ENCODE assay signal across 23 cellular contexts in the genomic region with DNA sequence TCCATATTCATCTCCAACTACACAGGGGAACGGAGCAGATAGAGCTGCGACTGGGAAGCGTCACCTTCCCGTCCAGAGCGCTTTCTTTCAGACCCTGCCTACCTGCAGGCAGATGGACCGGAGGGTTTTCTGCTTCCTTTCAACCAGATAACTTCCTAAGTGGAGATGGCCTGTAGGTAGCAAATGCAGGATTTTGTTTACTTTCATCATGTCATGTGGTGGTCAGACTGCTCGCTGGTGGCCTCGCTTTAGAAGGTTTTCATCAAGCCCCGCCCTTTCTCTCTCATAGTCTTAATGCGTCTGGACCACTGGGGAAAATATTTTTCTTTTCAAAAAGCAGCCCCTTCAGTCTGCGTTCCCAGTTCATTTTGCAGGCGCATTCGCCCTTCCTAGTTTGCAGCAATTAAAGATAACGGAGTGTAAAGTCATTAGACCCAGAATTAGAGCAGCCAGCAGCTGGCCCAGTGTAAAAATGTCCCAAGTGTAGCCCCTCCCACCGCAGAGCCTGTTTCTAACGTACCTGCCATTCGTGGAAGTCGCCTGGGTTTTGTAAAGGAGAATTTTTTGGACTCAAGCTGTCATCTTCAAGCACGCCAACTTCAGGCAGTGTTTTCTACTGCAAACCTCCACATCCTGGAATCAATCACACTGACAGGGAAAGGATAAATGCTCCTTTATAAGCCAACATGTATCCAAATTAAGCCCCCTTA.
DNase-seq lines count a peak whose midpoint lies in the region; ATAC-seq, FAIRE-seq and TF ChIP-seq lines count a peak whose summit lies in the region.
"Had no signal": no experiment of that assay in that cellular context is flagged by ENCODE, and none has a peak within 500 bp of the region (broad histone marks: within the 10 kb centered on the region; RNA-seq: fewer than 3 reads in every experiment).

No MANE protein-coding gene starts in this region.

- no peak overlapping the region for H4K5ac ChIP-seq in IMR-90 (ENCODE audit: low read depth, low read length)

- BruUV-seq in IMR-90 (replicated peaks; lab: Mats Ljungman, UMichigan) = no TSS peak

- no peak overlapping the region for H4K8ac ChIP-seq in IMR-90 (ENCODE audit: low read depth in 2 of 2, low read length in 2 of 2)

- H3K9me3 ChIP-seq in IMR-90 (ENCODE audit: control insufficient read depth, insufficient read depth, low read length) (no peaks in the 10 kb centered on the region), heart left ventricle (no peaks in the 10 kb centered on the region), pancreas (no peaks in the 10 kb centered on the region), testis (no peaks in the 10 kb centered on the region)
- H3K9me3 ChIP-seq: ascending aorta, lower lobe of right lung had no signal

- POLR2A ChIA-PET in IMR-90 (lab: Charles Lee; ENCODE audit: unreplicated experiment) = no interaction called here

- ATAC-seq in IMR-90 (ENCODE audit: low read depth) = no peak
- ATAC-seq in heart left ventricle = peak in 1 of 4 donors; percentile 25
- no peak for ATAC-seq in pancreas
- ATAC-seq in GM19463 (IDR thresholded peaks at IDR 0.05; ENCODE audit: unreplicated experiment) = no peak
- ATAC-seq: lower lobe of right lung, natural killer cell had no signal

- H3K4me2 ChIP-seq in IMR-90 (ENCODE audit: low read depth, low read length) = no peak overlapping the region

- H3K27ac ChIP-seq in IMR-90 (ENCODE audit: insufficient read depth, low read length) (no peak overlapping the region), heart left ventricle (peak overlapping the region in 7 of 12 donors; percentile 11 to 64 (median 27)), pancreas (no peak overlapping the region), testis (no peak overlapping the region)
- H3K27ac ChIP-seq: 22Rv1, ascending aorta, epithelial cell of prostate, lower lobe of right lung had no signal

- H3K36me3 ChIP-seq in IMR-90 (ENCODE audit: control insufficient read depth, insufficient read depth, low read length) (peaks cover 30% of the 10 kb centered on the region), heart left ventricle (peaks cover 0 to 49% (median 34%) of the 10 kb centered on the region in 9 donors), pancreas (peaks cover 0 to 5% (median 0%) of the 10 kb centered on the region in 3 donors), testis (ENCODE audit: low read depth, missing control alignments) (no peaks in the 10 kb centered on the region)

- H2BK120ac ChIP-seq in IMR-90 (ENCODE audit: low read depth, low read length) = no peak overlapping the region

- intact Hi-C loops in IMR-90 (cut with micrococcal nuclease) = no loop called here
- intact Hi-C loops in heart left ventricle (cut with DNase I) = loop anchor here in 2 of 10 donors (5.0 kb wide), 1 partner anchor 67 kb away; the partner anchor contains the start of gene TESC (in 2 of the 2)
- intact Hi-C loops in pancreas (cut with DNase I) = no loop called here
- intact Hi-C loops in testis (cut with DNase I; ENCODE audit: low total_unique reads) = no loop called here

- H3K18ac ChIP-seq in IMR-90 (ENCODE audit: low read depth, low read length) = no peak overlapping the region

- H2AFZ ChIP-seq in IMR-90 (replicated peaks; ENCODE audit: low read length, poor library complexity) = no peak overlapping the region

- no peak overlapping the region for H3K9ac ChIP-seq in IMR-90 (ENCODE audit: low read depth, low read length)

- H2AK9ac ChIP-seq in IMR-90 (replicated peaks; ENCODE audit: low read depth, low read length, poor library complexity) = peak overlapping the region; percentile 29

- no peak overlapping the region for H3K23ac ChIP-seq in IMR-90 (ENCODE audit: low read depth, low read length)

- in situ Hi-C loops in IMR-90 (cut with MboI; ENCODE audit: low sequenced_read_pairs) = loop anchor here (25.0 kb wide), 1 partner anchor 807 kb away; no protein-coding TSS in a partner anchor

- H3K56ac ChIP-seq in IMR-90 (ENCODE audit: extremely low read depth, insufficient read depth, low read length) = no peak overlapping the region

- no peak for TF ChIP-seq POLR2A in IMR-90 (IDR thresholded peaks at IDR 0.05; ENCODE audit: low read depth, low read length)
- TF ChIP-seq POLR2A in heart left ventricle (IDR thresholded peaks at IDR 0.05) = no peak
- no peak for TF ChIP-seq POLR2A in testis (IDR thresholded peaks at IDR 0.05)

- dilution Hi-C loops in IMR-90 (cut with HindIII; ENCODE audit: low sequenced_read_pairs, unreplicated experiment) = no loop called here

- H3K4me3 ChIP-seq in IMR-90 (ENCODE audit: insufficient read depth, low read depth, low read length) (no peak overlapping the region), heart left ventricle (peak overlapping the region in 2 of 12 donors; percentile 5 to 11), pancreas (no peak overlapping the region), testis (no peak overlapping the region)
- H3K4me3 ChIP-seq: ascending aorta, lower lobe of right lung had no signal

- H3K27me3 ChIP-seq in IMR-90 (ENCODE audit: control insufficient read depth, insufficient read depth, low read length) = peaks cover 7% of the 10 kb centered on the region; the same call in 1 of the 2 replicates
- peaks cover 0 to 7% (median 0%) of the 10 kb centered on the region in 9 donors for H3K27me3 ChIP-seq in heart left ventricle
- H3K27me3 ChIP-seq in pancreas = no peaks in the 10 kb centered on the region
- H3K27me3 ChIP-seq in testis = no peaks in the 10 kb centered on the region

- no peaks in the 10 kb centered on the region for H3K9me1 ChIP-seq in IMR-90 (ENCODE audit: insufficient read depth, low read length)

- H4K20me1 ChIP-seq in IMR-90 (ENCODE audit: insufficient read depth, low read length) = peaks cover 10% of the 10 kb centered on the region

- H3K4ac ChIP-seq in IMR-90 (ENCODE audit: low read depth, low read length) = no peak overlapping the region

- H3K14ac ChIP-seq in IMR-90 (replicated peaks; ENCODE audit: low read depth, low read length) = no peak overlapping the region

- peaks cover 0 to 6% of the 10 kb centered on the region in 2 experiments; a peak in 1 of 4 replicates for H3K79me1 ChIP-seq in IMR-90 (ENCODE audit: low read depth in 1 of 2, low read length in 2 of 2)

- 96% methylated on average over 5 of the region's 19 CpGs; no CpG with 5 or more reads in 1 of the 2 experiments for WGBS in IMR-90 (ENCODE audit: extremely low coverage in 2 of 2, insufficient read length in 1 of 2), 2 experiments
- WGBS in heart left ventricle, 4 donors = 47 to 68% (median 57%) methylated on average over 19 of the region's 19 CpGs
- 37 to 49% methylated on average over 19 of the region's 19 CpGs for WGBS in pancreas, 2 donors
- 87% methylated on average over 19 of the region's 19 CpGs for WGBS in testis, 2 donors

- DNase-seq in NCI-H1105 treated with DMSO at 0.1 percent for 48 hours (lab: John Stamatoyannopoulos, UW) = peak; percentile 29
- DNase-seq in NCI-H1105 (lab: John Stamatoyannopoulos, UW) = no peak
- DNase-seq in IMR-90 = no peak
- DNase-seq in heart left ventricle = peak in 2 of 5 donors; percentile 22
- DNase-seq in pancreas = peak in 4 of 6 donors; percentile 17 to 69 (median 53)
- DNase-seq in NCI-H2107 treated with DMSO at 0.1 percent for 48 hours (lab: John Stamatoyannopoulos, UW; ENCODE audit: unreplicated experiment) = no peak
- DNase-seq in testis = no peak
- DNase-seq: activated CD4-positive, alpha-beta memory T cell treated with anti-CD3 and anti-CD28 coated beads, Interleukin-2, amount 10 ng/mL, durations not matched to agents 7 days and 5 days; activated CD4-positive, alpha-beta T cell treated with anti-CD3 and anti-CD28 coated beads for 1 hour; activated naive CD8-positive, alpha-beta T cell treated with anti-CD3 and anti-CD28 coated beads, Interleukin-2, amount 10 ng/mL, durations not matched to agents 7 days and 5 days; lower lobe of right lung; natural killer cell; NCI-H1694 treated with DMSO at 0.1 percent for 48 hours; NCI-H526 treated with DMSO at 0.1 percent for 48 hours; stimulated activated CD4-positive, alpha-beta T cell treated with anti-CD3 and anti-CD28 coated beads, Interleukin-2, amount 100 ng/mL, for 48 hours had no signal

- no peak overlapping the region for H4K91ac ChIP-seq in IMR-90 (ENCODE audit: insufficient read depth, low read depth, low read length)

- no peak for TF ChIP-seq CTCF in IMR-90 (conservative IDR thresholded peaks at IDR 0.05; ENCODE audit: low read depth, low read length)
- TF ChIP-seq CTCF in heart left ventricle (IDR thresholded peaks at IDR 0.05) = no peak
- TF ChIP-seq CTCF in pancreas (IDR thresholded peaks at IDR 0.05) = no peak
- TF ChIP-seq CTCF in testis (IDR thresholded peaks at IDR 0.05) = no peak

- H2BK5ac ChIP-seq in IMR-90 (ENCODE audit: low read depth, low read length, poor library complexity, severe bottlenecking) = no peak overlapping the region

- H3K4me1 ChIP-seq in IMR-90 (ENCODE audit: control insufficient read depth, insufficient read depth, low read length) (peaks cover 2% of the 10 kb centered on the region; the same call in 1 of the 2 replicates), heart left ventricle (peaks cover 0 to 55% (median 24%) of the 10 kb centered on the region in 12 donors), pancreas (peaks cover 17 to 56% (median 51%) of the 10 kb centered on the region in 3 donors), testis (peaks cover 19% of the 10 kb centered on the region)

- FAIRE-seq in pancreas (lab: Jason Lieb, UNC) = no peak
- FAIRE-seq: H1, keratinocyte, RCC 7860, TTC549 had no signal

- CTCF ChIA-PET in IMR-90 (lab: Yijun Ruan, JAX) = no interaction called here

- no peak for TF ChIP-seq RAD21 in IMR-90 (IDR thresholded peaks at IDR 0.05; ENCODE audit: low read length)

- H2AK5ac ChIP-seq in IMR-90 (ENCODE audit: low read depth, low read length) = no peak overlapping the region

- no peak overlapping the region for H2BK15ac ChIP-seq in IMR-90 (ENCODE audit: low read depth, low read length)

- no peak overlapping the region for H2BK20ac ChIP-seq in IMR-90 (ENCODE audit: low read depth, low read length)

TF ChIP-seq in IMR-90, 13 proteins besides CTCF, POLR2A, EP300 and RAD21 (continues in another document):
- no peak for TF ChIP-seq RCOR1 (IDR thresholded peaks at IDR 0.05; ENCODE audit: insufficient replicate concordance, low read length)
- TF ChIP-seq FOS (IDR thresholded peaks at IDR 0.05; ENCODE audit: low read depth, low read length) = no peak
- TF ChIP-seq, protein P1, sequence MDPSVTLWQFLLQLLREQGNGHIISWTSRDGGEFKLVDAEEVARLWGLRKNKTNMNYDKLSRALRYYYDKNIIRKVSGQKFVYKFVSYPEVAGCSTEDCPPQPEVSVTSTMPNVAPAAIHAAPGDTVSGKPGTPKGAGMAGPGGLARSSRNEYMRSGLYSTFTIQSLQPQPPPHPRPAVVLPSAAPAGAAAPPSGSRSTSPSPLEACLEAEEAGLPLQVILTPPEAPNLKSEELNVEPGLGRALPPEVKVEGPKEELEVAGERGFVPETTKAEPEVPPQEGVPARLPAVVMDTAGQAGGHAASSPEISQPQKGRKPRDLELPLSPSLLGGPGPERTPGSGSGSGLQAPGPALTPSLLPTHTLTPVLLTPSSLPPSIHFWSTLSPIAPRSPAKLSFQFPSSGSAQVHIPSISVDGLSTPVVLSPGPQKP (IDR thresholded peaks at IDR 0.05; ENCODE audit: borderline replicate concordance, low read depth, low read length) = no peak
- TF ChIP-seq SMC3 (IDR thresholded peaks at IDR 0.05; ENCODE audit: low read depth, low read length) = no peak
- TF ChIP-seq BHLHE40 (IDR thresholded peaks at IDR 0.05; ENCODE audit: low read depth, low read length) = no peak
- no peak for TF ChIP-seq RFX5 (IDR thresholded peaks at IDR 0.05; ENCODE audit: low read depth, low read length)

Comparison
In these comparisons a context has a peak if more than half of its experiments do, and no peak if none do; other contexts are left out.
1. DNase-seq: peak in NCI-H1105 treated with DMSO at 0.1 percent for 48 hours (single experiment) and pancreas (4 of 6); none in NCI-H1105 (single experiment), IMR-90 (single experiment), NCI-H2107 treated with DMSO at 0.1 percent for 48 hours (single experiment) and testis (single experiment).
2. H3K27ac ChIP-seq: peak in heart left ventricle (7 of 12); none in IMR-90 (single experiment), pancreas (0 of 4) and testis (0 of 2).